8 cellular contexts compared by ENCODE assay signal in genomic region chr3:117278424-117279190, GRCh38.
DNase-seq lines count a peak whose midpoint lies in the region; ATAC-seq and TF ChIP-seq lines count a peak whose summit lies in the region.

No MANE protein-coding gene starts in this region.

- H3K4me2 ChIP-seq in PC-3 (ENCODE audit: low read length) = no peak overlapping the region

- ATAC-seq in GM18873 (IDR thresholded peaks at IDR 0.05; ENCODE audit: low FRiP score, unreplicated experiment) (peak; percentile 98), HG02759 (IDR thresholded peaks at IDR 0.05; ENCODE audit: unreplicated experiment) (peak; percentile 99), PC-3 (no peak)

- H3K4me3 Mint-ChIP-seq in nephron = no peak overlapping the region

- no peaks in the 10 kb centered on the region for H3K79me2 ChIP-seq in PC-3 (ENCODE audit: low read length)

- peak; percentile 50 for DNase-seq in PC-3
- no peak for DNase-seq in stimulated activated naive CD4-positive, alpha-beta T cell treated with Interleukin-2 at 50 U/mL for 16 hours (lab: John Stamatoyannopoulos, UW)
- DNase-seq in RPMI8226 = no peak
- DNase-seq in SKM-1 treated with dmso at 0.1 percent for 144 hours (lab: John Stamatoyannopoulos, UW; ENCODE audit: unreplicated experiment) = no peak
- DNase-seq in stimulated activated CD4-positive, alpha-beta T cell treated with anti-CD3 and anti-CD28 coated beads, Interleukin-12 subunit alpha, Interleukin-12 subunit beta, amount 100 ng/mL, for 4 hours = no peak

- H3K9me3 Mint-ChIP-seq in nephron = no peaks in the 10 kb centered on the region

- CTCF ChIA-PET in PC-3 (lab: Charles Lee) = no interaction called here

- H3K9ac ChIP-seq in PC-3 (ENCODE audit: low read length) = no peak overlapping the region

- POLR2A ChIA-PET in PC-3 (lab: Charles Lee; ENCODE audit: unreplicated experiment) = interaction anchor here (0.6 kb wide), 1 partner anchor 48 kb away, joined by 6 read pairs; no protein-coding TSS in a partner anchor

- no peak overlapping the region for H2AFZ ChIP-seq in PC-3 (ENCODE audit: low read length)

- no peaks in the 10 kb centered on the region; the same call in 1 of the 2 replicates for H3K36me3 ChIP-seq in PC-3 (ENCODE audit: low read depth, low read length)

- no peak overlapping the region for H3K4me3 ChIP-seq in PC-3 (ENCODE audit: low read length)

- intact Hi-C loops in PC-3 (cut with micrococcal nuclease) = no loop called here

- no peaks in the 10 kb centered on the region for H3K9me2 ChIP-seq in PC-3 (replicated peaks; ENCODE audit: low read length)

- H3K27ac ChIP-seq in PC-3 (ENCODE audit: low read length) = no peak overlapping the region

- H4K20me1 ChIP-seq in PC-3 (ENCODE audit: low read length) = no peaks in the 10 kb centered on the region

- H3F3A ChIP-seq in PC-3 (ENCODE audit: low read length, unreplicated experiment) = no peaks in the 10 kb centered on the region

- H3K4me1 Mint-ChIP-seq in nephron = peaks cover 14% of the 10 kb centered on the region

- TF ChIP-seq CTCF in PC-3 (conservative IDR thresholded peaks at IDR 0.05; ENCODE audit: low read depth, low read length) (no peak), nephron (IDR thresholded peaks at IDR 0.05; ENCODE audit: unreplicated experiment in 3 of 3) (no peak)

- H3K27ac Mint-ChIP-seq in nephron = peak overlapping the region; percentile 14 to 69 (median 17)

- H3K4me1 ChIP-seq in PC-3 (ENCODE audit: insufficient read depth, low read length) = no peaks in the 10 kb centered on the region

- no peaks in the 10 kb centered on the region for H3K27me3 ChIP-seq in PC-3 (ENCODE audit: low read length)

- BruUV-seq in PC-3 (replicated peaks; lab: Mats Ljungman, UMichigan) = no TSS peak

- H3K36me3 Mint-ChIP-seq in nephron (ENCODE audit: low read depth) = no peaks in the 10 kb centered on the region

- H3K9me3 ChIP-seq in PC-3 (ENCODE audit: low read length) = no peaks in the 10 kb centered on the region

- H3K27me3 Mint-ChIP-seq in nephron (ENCODE audit: low read depth) = peaks cover 3% of the 10 kb centered on the region
